Comparison of ENCODE assay signal across 1 cellular context in the genomic region with DNA sequence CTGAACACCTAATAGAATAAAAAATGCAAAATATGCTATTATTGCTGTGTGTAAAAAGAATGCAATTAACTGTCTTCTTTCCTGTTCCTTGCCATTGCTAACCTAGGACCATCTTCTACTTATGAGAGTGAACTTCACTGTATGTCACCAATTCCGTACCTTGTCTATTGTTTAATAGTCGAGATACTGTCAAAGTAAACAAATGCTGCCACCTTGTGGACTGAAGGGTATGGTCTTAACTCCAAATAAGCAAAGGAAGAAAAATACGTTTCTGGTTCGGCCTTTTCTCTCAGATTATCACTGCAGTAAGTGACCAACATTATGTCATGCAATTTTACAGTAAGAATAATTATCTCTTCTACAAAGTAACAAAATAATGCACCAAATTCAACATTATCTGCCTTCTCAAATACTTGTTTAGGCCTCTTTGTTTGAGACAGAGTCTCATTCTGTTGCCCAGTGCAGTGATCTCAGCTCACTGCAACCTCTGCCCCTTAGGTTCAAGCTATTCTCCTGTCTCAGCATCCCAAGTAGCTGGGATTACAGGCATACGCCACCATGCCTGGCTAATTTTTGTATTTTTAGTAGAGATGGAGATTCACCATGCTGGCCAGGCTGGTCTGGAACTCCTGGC.
TF ChIP-seq lines count a peak whose summit lies in the region.

No MANE protein-coding gene starts in this region.

TF ChIP-seq in K562, 482 proteins besides CTCF, POLR2A, EP300 and RAD21 (continued from another document and continues in another):
- TF ChIP-seq ZBTB40 (IDR thresholded peaks at IDR 0.05) (no peak), ZBTB40 (CRISPR knock-in tag; IDR thresholded peaks at IDR 0.05) (no peak), ZNF75A (CRISPR knock-in tag; IDR thresholded peaks at IDR 0.05) (no peak), ARID2 (IDR thresholded peaks at IDR 0.05) (peak; percentile 57), ZNF695 (CRISPR knock-in tag; IDR thresholded peaks at IDR 0.05) (no peak), TAF1 (IDR thresholded peaks at IDR 0.05; ENCODE audit: control insufficient read depth, extremely low read depth, insufficient read depth, low read length, severe bottlenecking) (no peak), E4F1 (CRISPR knock-in tag; IDR thresholded peaks at IDR 0.05; ENCODE audit: borderline replicate concordance) (no peak), SMC3 (conservative IDR thresholded peaks at IDR 0.05; ENCODE audit: insufficient read depth, low read depth, low read length) (peak; percentile 46), NONO (IDR thresholded peaks at IDR 0.05; ENCODE audit: low read depth in 2 of 2, low read length in 1 of 2) (0 out of 4 replicates have a peak, but pooled peaks of 1 of the 2 experiments have one; percentile 31), CTCFL (IDR thresholded peaks at IDR 0.05; ENCODE audit: borderline replicate concordance, insufficient read depth, low read depth, low read length, poor library complexity, severe bottlenecking) (peak; percentile 42), UBTF (IDR thresholded peaks at IDR 0.05; ENCODE audit: borderline replicate concordance in 1 of 2, low read depth in 2 of 2, low read length in 2 of 2) (no peak), ZNF316 (IDR thresholded peaks at IDR 0.05) (peak; percentile 14; the same call in 1 of the 2 replicates), KAT2B (IDR thresholded peaks at IDR 0.05; ENCODE audit: low read depth, low read length) (no peak), ZNF584 (CRISPR knock-in tag; IDR thresholded peaks at IDR 0.05; ENCODE audit: low read depth) (no peak), TEAD4 (IDR thresholded peaks at IDR 0.05; ENCODE audit: low read length) (no peak), TEAD4 (CRISPR knock-in tag; IDR thresholded peaks at IDR 0.05; ENCODE audit: borderline replicate concordance) (no peak), WHSC1 (IDR thresholded peaks at IDR 0.05; ENCODE audit: low read length) (no peak), FOXO4 (CRISPR knock-in tag; IDR thresholded peaks at IDR 0.05) (no peak), KDM1A (IDR thresholded peaks at IDR 0.05) (no peak)
- TF ChIP-seq, protein P1, sequence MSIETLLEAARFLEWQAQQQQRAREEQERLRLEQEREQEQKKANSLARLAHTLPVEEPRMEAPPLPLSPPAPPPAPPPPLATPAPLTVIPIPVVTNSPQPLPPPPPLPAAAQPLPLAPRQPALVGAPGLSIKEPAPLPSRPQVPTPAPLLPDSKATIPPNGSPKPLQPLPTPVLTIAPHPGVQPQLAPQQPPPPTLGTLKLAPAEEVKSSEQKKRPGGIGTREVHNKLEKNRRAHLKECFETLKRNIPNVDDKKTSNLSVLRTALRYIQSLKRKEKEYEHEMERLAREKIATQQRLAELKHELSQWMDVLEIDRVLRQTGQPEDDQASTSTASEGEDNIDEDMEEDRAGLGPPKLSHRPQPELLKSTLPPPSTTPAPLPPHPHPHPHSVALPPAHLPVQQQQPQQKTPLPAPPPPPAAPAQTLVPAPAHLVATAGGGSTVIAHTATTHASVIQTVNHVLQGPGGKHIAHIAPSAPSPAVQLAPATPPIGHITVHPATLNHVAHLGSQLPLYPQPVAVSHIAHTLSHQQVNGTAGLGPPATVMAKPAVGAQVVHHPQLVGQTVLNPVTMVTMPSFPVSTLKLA (conservative IDR thresholded peaks at IDR 0.05): no peak
- TF ChIP-seq, protein P2, sequence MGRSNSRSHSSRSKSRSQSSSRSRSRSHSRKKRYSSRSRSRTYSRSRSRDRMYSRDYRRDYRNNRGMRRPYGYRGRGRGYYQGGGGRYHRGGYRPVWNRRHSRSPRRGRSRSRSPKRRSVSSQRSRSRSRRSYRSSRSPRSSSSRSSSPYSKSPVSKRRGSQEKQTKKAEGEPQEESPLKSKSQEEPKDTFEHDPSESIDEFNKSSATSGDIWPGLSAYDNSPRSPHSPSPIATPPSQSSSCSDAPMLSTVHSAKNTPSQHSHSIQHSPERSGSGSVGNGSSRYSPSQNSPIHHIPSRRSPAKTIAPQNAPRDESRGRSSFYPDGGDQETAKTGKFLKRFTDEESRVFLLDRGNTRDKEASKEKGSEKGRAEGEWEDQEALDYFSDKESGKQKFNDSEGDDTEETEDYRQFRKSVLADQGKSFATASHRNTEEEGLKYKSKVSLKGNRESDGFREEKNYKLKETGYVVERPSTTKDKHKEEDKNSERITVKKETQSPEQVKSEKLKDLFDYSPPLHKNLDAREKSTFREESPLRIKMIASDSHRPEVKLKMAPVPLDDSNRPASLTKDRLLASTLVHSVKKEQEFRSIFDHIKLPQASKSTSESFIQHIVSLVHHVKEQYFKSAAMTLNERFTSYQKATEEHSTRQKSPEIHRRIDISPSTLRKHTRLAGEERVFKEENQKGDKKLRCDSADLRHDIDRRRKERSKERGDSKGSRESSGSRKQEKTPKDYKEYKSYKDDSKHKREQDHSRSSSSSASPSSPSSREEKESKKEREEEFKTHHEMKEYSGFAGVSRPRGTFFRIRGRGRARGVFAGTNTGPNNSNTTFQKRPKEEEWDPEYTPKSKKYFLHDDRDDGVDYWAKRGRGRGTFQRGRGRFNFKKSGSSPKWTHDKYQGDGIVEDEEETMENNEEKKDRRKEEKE (IDR thresholded peaks at IDR 0.05; ENCODE audit: borderline replicate concordance in 1 of 2, control insufficient read depth in 1 of 2, low read depth in 2 of 2, low read length in 1 of 2): no peak
- TF ChIP-seq, protein P3, sequence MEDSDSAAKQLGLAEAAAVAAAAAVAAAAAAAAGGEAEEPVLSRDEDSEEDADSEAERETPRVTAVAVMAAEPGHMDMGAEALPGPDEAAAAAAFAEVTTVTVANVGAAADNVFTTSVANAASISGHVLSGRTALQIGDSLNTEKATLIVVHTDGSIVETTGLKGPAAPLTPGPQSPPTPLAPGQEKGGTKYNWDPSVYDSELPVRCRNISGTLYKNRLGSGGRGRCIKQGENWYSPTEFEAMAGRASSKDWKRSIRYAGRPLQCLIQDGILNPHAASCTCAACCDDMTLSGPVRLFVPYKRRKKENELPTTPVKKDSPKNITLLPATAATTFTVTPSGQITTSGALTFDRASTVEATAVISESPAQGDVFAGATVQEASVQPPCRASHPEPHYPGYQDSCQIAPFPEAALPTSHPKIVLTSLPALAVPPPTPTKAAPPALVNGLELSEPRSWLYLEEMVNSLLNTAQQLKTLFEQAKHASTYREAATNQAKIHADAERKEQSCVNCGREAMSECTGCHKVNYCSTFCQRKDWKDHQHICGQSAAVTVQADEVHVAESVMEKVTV (CRISPR knock-in tag; IDR thresholded peaks at IDR 0.05): peak; percentile 73
